26 cellular contexts compared by ENCODE assay signal in the genomic region with DNA sequence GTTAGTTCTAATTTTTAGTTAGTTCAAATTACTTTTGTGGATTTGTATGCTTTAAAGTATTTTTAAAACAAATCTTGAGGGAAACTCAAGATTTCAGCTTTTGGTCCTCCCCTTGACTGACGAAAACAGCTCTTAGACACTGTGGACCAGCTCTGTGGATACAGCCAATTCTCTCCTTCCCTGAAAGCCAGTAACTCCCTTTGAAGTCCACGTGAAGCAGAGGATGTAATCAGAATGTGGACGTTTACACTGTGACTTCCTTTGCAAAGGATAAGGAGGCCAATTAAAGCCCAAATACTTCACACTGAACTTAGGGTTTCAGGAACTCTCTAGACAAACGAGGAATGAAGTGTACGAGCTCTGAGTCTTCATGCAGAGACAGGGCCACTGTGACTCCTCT.
DNase-seq lines count a peak whose midpoint lies in the region; ATAC-seq and TF ChIP-seq lines count a peak whose summit lies in the region.
"Had no signal": no experiment of that assay in that cellular context is flagged by ENCODE, and none has a peak within 500 bp of the region (broad histone marks: within the 10 kb centered on the region; RNA-seq: fewer than 3 reads in every experiment).

No MANE protein-coding gene starts in this region.

- H3K4me3 ChIP-seq in cardiac muscle cell (no peak overlapping the region), muscle layer of colon (ENCODE audit: low read depth in 1 of 2, low read length in 2 of 2) (no peak overlapping the region), tibial artery (no peak overlapping the region)
- H3K4me3 ChIP-seq: A549, Peyer's patch, SJSA1 had no signal

- DNase-seq in cardiac muscle cell (ENCODE audit: low read depth in 1 of 2, low spot score in 1 of 2) (no peak), Right ventricle myocardium inferior (ENCODE audit: missing footprints) (no peak), tibial artery (no peak), DMS 273 (lab: John Stamatoyannopoulos, UW; ENCODE audit: unreplicated experiment) (no peak)
- no peak for DNase-seq in activated CD8-positive, alpha-beta memory T cell treated with anti-CD3 and anti-CD28 coated beads for 24 hours
- DNase-seq: activated CD4-positive, alpha-beta T cell treated with anti-CD3 and anti-CD28 coated beads for 1 hour; activated CD8-positive, alpha-beta T cell treated with anti-CD3 and anti-CD28 coated beads, Interleukin-2, amount 10 ng/mL, durations not matched to agents 7 days and 5 days; activated gamma-delta T cell treated with Interleukin-2 at 50 U/mL for 16 hours; activated T-cell treated with anti-CD3 and anti-CD28 coated beads, Interleukin-2, amount 50 U/mL, for 1 hour; BE2C; brain microvascular endothelial cell; cortex of kidney; EL; endodermal cell; NCI-H2081 treated with DMSO at 0.1 percent for 48 hours; NCI-H510A; Peyer's patch; small intestine; stimulated activated CD4-positive, alpha-beta T cell treated with anti-CD3 and anti-CD28 coated beads, Interleukin-1b, Interleukin-23, amount 100 ng/mL, for 48 hours; substantia nigra; T-helper 1 cell had no signal

- H3K27ac ChIP-seq in cardiac muscle cell (peak overlapping the region; percentile 95), cingulate gyrus (ENCODE audit: low read depth, low read length) (peak overlapping the region; percentile 15), muscle layer of colon (ENCODE audit: low read depth, low read length) (peak overlapping the region; percentile 27), tibial artery (peak overlapping the region; percentile 84 to 85)
- H3K27ac ChIP-seq: A549, brain microvascular endothelial cell, SJSA1 had no signal

- no peak overlapping the region for H3K9ac ChIP-seq in muscle layer of colon (ENCODE audit: low read length)

- intact Hi-C loops in Right ventricle myocardium inferior (cut with DNase I) (loop anchor here (5.0 kb wide), 1 partner anchor 85 kb away; the partner anchor contains the start of gene CD164), tibial artery (cut with DNase I; ENCODE audit: low total_unique reads) (loop anchor here (5.0 kb wide), 1 partner anchor 85 kb away; the partner anchor contains the start of gene CD164)

- H3K9me3 ChIP-seq in cardiac muscle cell (ENCODE audit: low read depth), result no peaks in the 10 kb centered on the region
- no peaks in the 10 kb centered on the region for H3K9me3 ChIP-seq in muscle layer of colon (ENCODE audit: low read length)
- H3K9me3 ChIP-seq in tibial artery, result no peaks in the 10 kb centered on the region
- H3K9me3 ChIP-seq: A549, BE2C, Peyer's patch, SJSA1 had no signal

- no peak for ATAC-seq in Right ventricle myocardium inferior
- ATAC-seq in HG03045 (IDR thresholded peaks at IDR 0.05; ENCODE audit: unreplicated experiment), result no peak
- ATAC-seq: A549; activated CD8-positive, alpha-beta T cell treated with anti-CD3 and anti-CD28 coated beads, Interleukin-2, amount 10 ng/mL, durations not matched to agents 7 days and 5 days had no signal

- TF ChIP-seq CTCF in cardiac muscle cell (IDR thresholded peaks at IDR 0.05; ENCODE audit: low read depth, low read length) (no peak), tibial artery (IDR thresholded peaks at IDR 0.05) (no peak)

- no peaks in the 10 kb centered on the region for H3K27me3 ChIP-seq in cardiac muscle cell
- H3K27me3 ChIP-seq in muscle layer of colon (ENCODE audit: control insufficient read depth in 1 of 2, insufficient read depth in 2 of 2, low read length in 2 of 2), result no peaks in the 10 kb centered on the region
- no peaks in the 10 kb centered on the region for H3K27me3 ChIP-seq in tibial artery
- H3K27me3 ChIP-seq: BE2C, brain microvascular endothelial cell, Peyer's patch, SJSA1 had no signal

- H3K36me3 ChIP-seq in cardiac muscle cell (no peaks in the 10 kb centered on the region), muscle layer of colon (ENCODE audit: insufficient read depth, low read length) (no peaks in the 10 kb centered on the region), tibial artery (no peaks in the 10 kb centered on the region)
- H3K36me3 ChIP-seq: BE2C, brain microvascular endothelial cell, Peyer's patch, SJSA1 had no signal

- H3K4me1 ChIP-seq in cardiac muscle cell (ENCODE audit: low read depth), result peaks cover 57% of the 10 kb centered on the region
- peaks cover 65% of the 10 kb centered on the region for H3K4me1 ChIP-seq in muscle layer of colon (ENCODE audit: insufficient read depth, low read length)
- peaks cover 0 to 60% (median 36%) of the 10 kb centered on the region in 4 donors for H3K4me1 ChIP-seq in tibial artery
- H3K4me1 ChIP-seq: SJSA1 had no signal

Comparison
In these comparisons a context has a peak if more than half of its experiments do, and no peak if none do; other contexts are left out.
1. H3K27ac ChIP-seq: peak in every context shown above with its lines; median percentile 95 in cardiac muscle cell; 84 in tibial artery; 27 in muscle layer of colon; 15 in cingulate gyrus.